ENCODE assay signal across 16 cellular contexts in the genomic region with DNA sequence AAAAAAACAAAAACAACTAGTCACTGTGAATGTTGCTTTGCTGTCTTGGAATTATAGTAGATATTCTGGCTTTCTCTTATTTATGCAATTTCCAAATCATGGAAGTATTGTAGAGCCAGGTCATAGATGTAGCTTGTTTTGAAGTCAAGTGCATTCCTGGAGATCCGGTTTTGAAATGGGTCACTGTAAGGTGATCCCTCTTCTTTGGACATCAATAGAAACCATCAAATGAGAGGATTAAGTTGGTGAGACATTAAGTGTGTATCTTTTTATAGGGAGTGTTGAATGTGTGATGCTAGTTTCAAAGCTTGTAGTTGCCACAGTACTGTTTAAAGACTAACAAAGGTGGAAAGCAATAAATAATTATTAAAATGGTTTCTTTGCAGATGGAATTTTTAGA. TPM values are rescaled to one million over a fixed set of nuclear protein-coding genes. Genes with fewer than 3 reads are reported as not detected.
DNase-seq lines count a peak whose midpoint lies in the region; ATAC-seq and TF ChIP-seq lines count a peak whose summit lies in the region.
"Had no signal": no experiment of that assay in that cellular context is flagged by ENCODE, and none has a peak within 500 bp of the region (broad histone marks: within the 10 kb centered on the region; RNA-seq: fewer than 3 reads in every experiment).

No MANE protein-coding gene starts in this region.

- H3K9me3 Mint-ChIP-seq in immature natural killer cell = peaks cover 0 to 2% (median 0%) of the 10 kb centered on the region in 6 donors
- H3K9me3 Mint-ChIP-seq: IgD-negative memory B cell had no signal

- H3K9me2 ChIP-seq in Loucy (replicated peaks; ENCODE audit: low read depth, low read length) = no peaks in the 10 kb centered on the region

- peak; percentile 47 to 53 for ATAC-seq in gastrocnemius medialis

- TF ChIP-seq POLR2A in gastrocnemius medialis (IDR thresholded peaks at IDR 0.05) = peak in 1 of 2 donors; percentile 71

- H3K4me3 ChIP-seq in Loucy (ENCODE audit: low read length, poor library complexity, severe bottlenecking) = peak overlapping the region; percentile 90
- peak overlapping the region in 1 of 4 donors; percentile 7 for H3K4me3 ChIP-seq in gastrocnemius medialis
- H3K4me3 ChIP-seq: GM23248 had no signal

- H3K27me3 Mint-ChIP-seq in immature natural killer cell (ENCODE audit: low read depth in 3 of 3) = peaks cover 11 to 21% (median 21%) of the 10 kb centered on the region in 3 donors
- H3K27me3 Mint-ChIP-seq: CD4-positive, alpha-beta memory T cell; IgD-negative memory B cell had no signal

- peaks cover 10 to 32% (median 12%) of the 10 kb centered on the region in 3 donors for H3K36me3 Mint-ChIP-seq in immature natural killer cell

- intact Hi-C loops in gastrocnemius medialis (cut with DNase I; ENCODE audit: low total_unique reads) = loop anchor here (10.0 kb wide), 1 partner anchor 1472 kb away; the partner anchor contains the start of gene CACNG1

- H3K9ac ChIP-seq in Loucy (ENCODE audit: low read depth, low read length, poor library complexity, severe bottlenecking) = no peak overlapping the region
- H3K9ac ChIP-seq: GM23248 had no signal

- peaks cover 32% of the 10 kb centered on the region for H3K4me1 ChIP-seq in Loucy (ENCODE audit: insufficient read depth, low read length, poor library complexity, severe bottlenecking)
- peaks cover 59 to 65% of the 10 kb centered on the region in 2 donors for H3K4me1 ChIP-seq in gastrocnemius medialis

- H3K4me1 Mint-ChIP-seq in immature natural killer cell = peaks cover 58 to 81% of the 10 kb centered on the region in 2 donors

- peaks cover 86% of the 10 kb centered on the region for H3K79me2 ChIP-seq in Loucy (ENCODE audit: insufficient read depth, low read length)

- H3K36me3 ChIP-seq in Loucy (ENCODE audit: insufficient read depth, low read length) (peaks cover 44% of the 10 kb centered on the region), gastrocnemius medialis (peaks cover 0 to 18% of the 10 kb centered on the region in 2 donors)

- peak overlapping the region in 5 of 6 donors; percentile 22 to 64 (median 39) for H3K27ac Mint-ChIP-seq in immature natural killer cell

- H2AFZ ChIP-seq in Loucy (ENCODE audit: low read length) = no peak overlapping the region
- H2AFZ ChIP-seq: GM23248 had no signal

- H3K4me3 Mint-ChIP-seq in immature natural killer cell = no peak overlapping the region
- H3K4me3 Mint-ChIP-seq: IgD-negative memory B cell had no signal

- peak overlapping the region; percentile 85 for H3K4me2 ChIP-seq in Loucy (ENCODE audit: low read depth, low read length, poor library complexity, severe bottlenecking)

- H3F3A ChIP-seq in Loucy (ENCODE audit: low read depth) = no peaks in the 10 kb centered on the region

- peak overlapping the region; percentile 94 to 99 (median 96) for H3K27ac ChIP-seq in gastrocnemius medialis
- H3K27ac ChIP-seq: GM23248 had no signal

- peak; percentile 74 for DNase-seq in DMS53 (lab: John Stamatoyannopoulos, UW)
- DNase-seq in immature natural killer cell = no peak
- DNase-seq in gastrocnemius medialis = no peak
- no peak for DNase-seq in stimulated activated CD4-positive, alpha-beta T cell treated with anti-CD3 and anti-CD28 coated beads, Interleukin-4, amount 100 ng/mL, for 24 hours
- no peak for DNase-seq in T-helper 2 cell
- no peak for DNase-seq in activated effector memory CD4-positive, alpha-beta T cell treated with anti-CD3 and anti-CD28 coated beads, Interleukin-2, amount 50 U/mL, for 16 hours
- DNase-seq: BE2C; CD4-positive, alpha-beta memory T cell; GF-D8; GM23248; NCI-H146; NCI-H2081 treated with DMSO at 0.1 percent for 48 hours; NCI-H345; NCI-H748 treated with DMSO at 0.1 percent for 48 hours had no signal

- peaks cover 63% of the 10 kb centered on the region for H4K20me1 ChIP-seq in Loucy (ENCODE audit: insufficient read depth, low read length, poor library complexity, severe bottlenecking)

- TF ChIP-seq CTCF in Loucy (conservative IDR thresholded peaks at IDR 0.05; ENCODE audit: low read length) = no peak
- no peak for TF ChIP-seq CTCF in gastrocnemius medialis (IDR thresholded peaks at IDR 0.05 in 4 of 5, conservative IDR thresholded peaks at IDR 0.05 in 1 of 5)

- in situ Hi-C loops in gastrocnemius medialis (cut with MboI; ENCODE audit: low sequenced_read_pairs in 4 of 4) = loop anchor here in 1 of 4 donors (10.0 kb wide), 1 partner anchor 62 kb away; the partner anchor contains the start of gene WIPI1

- H3K27me3 ChIP-seq in Loucy (ENCODE audit: insufficient read depth, low read length, poor library complexity, severe bottlenecking) (no peaks in the 10 kb centered on the region), gastrocnemius medialis (no peaks in the 10 kb centered on the region)
- H3K27me3 ChIP-seq: BE2C had no signal

- H3K9me3 ChIP-seq in Loucy (ENCODE audit: insufficient read depth, low read depth, low read length) = no peaks in the 10 kb centered on the region; the same call in 1 of the 2 replicates
- H3K9me3 ChIP-seq in gastrocnemius medialis = no peaks in the 10 kb centered on the region
- H3K9me3 ChIP-seq: BE2C had no signal

RNA-seq across cellular contexts. Expression of gene PRKAR1A, which starts 4.5 kb away (rescaled TPM):
- polyA plus RNA-seq in immature natural killer cell = 100 to 1,000 TPM; 275 to 458 (median 320) TPM
- 100 to 1,000 TPM; 271 to 656 (median 557) TPM for total RNA-seq in gastrocnemius medialis

RNA-seq across cellular contexts. Expression of gene WIPI1, which starts 59.4 kb away (rescaled TPM):
- 10 to 100 TPM; 21.1 to 43.4 (median 30.0) TPM for polyA plus RNA-seq in immature natural killer cell
- 100 to 1,000 TPM in 2 of 4 donors, 10 to 100 TPM in 2; 79.1 to 182 (median 92.0) TPM for total RNA-seq in gastrocnemius medialis
